8 cellular contexts compared by ENCODE assay signal in the genomic region with DNA sequence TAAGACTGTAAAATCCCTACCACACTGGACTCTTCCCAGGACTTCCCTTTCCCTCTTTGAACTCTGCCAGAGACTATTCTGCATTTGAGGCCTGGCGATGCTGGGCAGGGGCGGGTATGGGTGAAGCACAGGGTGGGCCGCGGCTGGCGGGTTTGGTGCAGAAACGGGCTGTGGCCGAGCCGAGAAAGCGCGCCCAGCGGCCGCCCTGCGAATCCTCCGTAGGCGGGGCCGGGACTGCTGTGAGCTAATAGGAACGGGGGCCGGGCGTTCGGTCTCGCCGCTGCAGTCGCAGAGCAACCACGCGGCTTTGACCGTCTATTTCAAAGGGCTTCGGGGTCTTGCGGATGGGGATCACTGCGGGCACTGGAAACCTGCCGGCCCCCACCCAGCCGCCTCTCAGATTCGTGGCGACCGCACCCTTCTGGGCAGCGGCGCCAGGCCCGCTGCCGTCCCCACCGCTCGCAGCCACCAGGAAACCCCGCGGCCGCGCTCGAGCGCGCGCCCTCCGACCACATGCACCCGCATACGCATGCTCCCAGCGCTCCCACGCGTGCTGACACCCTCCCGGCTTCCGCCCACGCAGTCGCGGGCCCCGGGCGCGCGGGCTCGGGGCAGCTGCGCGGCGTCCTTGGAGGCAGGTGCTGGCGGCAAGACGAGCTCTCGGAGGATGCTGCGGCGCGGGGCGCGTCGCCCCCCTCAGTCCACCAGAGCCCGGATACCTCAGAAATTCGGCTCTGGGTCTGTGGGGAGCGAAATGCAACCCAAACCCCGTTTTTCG. TPM values are rescaled to one million over a fixed set of nuclear protein-coding genes. Genes with fewer than 3 reads are reported as not detected.
DNase-seq lines count a peak whose midpoint lies in the region; ATAC-seq and TF ChIP-seq lines count a peak whose summit lies in the region.

No MANE protein-coding gene starts in this region.

- TF ChIP-seq CTCF in A673 (conservative IDR thresholded peaks at IDR 0.05; ENCODE audit: low read depth, low read length) (peak; percentile 39), WERI-Rb-1 (IDR thresholded peaks at IDR 0.05; ENCODE audit: low read depth, low read length) (0 out of 2 replicates have a peak, but pooled peaks have one; percentile 17), mammary epithelial cell (conservative IDR thresholded peaks at IDR 0.05 in 1 of 2, IDR thresholded peaks at IDR 0.05 in 1 of 2; ENCODE audit: extremely low read depth in 1 of 2, insufficient read depth in 1 of 2, low read depth in 1 of 2, low read length in 2 of 2) (peak in 1 of 2 donors; percentile 42), smooth muscle cell (IDR thresholded peaks at IDR 0.05; ENCODE audit: borderline replicate concordance, insufficient read depth, poor library complexity, severe bottlenecking) (peak; percentile 12)

- CTCF ChIA-PET in A673 (lab: Charles Lee) (interaction anchor here (2.0 kb wide), 1 partner anchor 217 kb away, joined by 11 read pairs; no protein-coding TSS in a partner anchor), mammary epithelial cell (lab: Charles Lee; ENCODE audit: low non-redundant PET) (interaction anchor here (0.6 kb wide), 3 partner anchors 18 to 253 kb away, joined by 3 to 5 read pairs (median 3); no protein-coding TSS in a partner anchor)

- dilution Hi-C loops in mammary epithelial cell (cut with HindIII; ENCODE audit: low sequenced_read_pairs) = no loop called here

- POLR2A ChIA-PET in A673 (lab: Charles Lee; ENCODE audit: low non-redundant PET) = no interaction called here

- H2AFZ ChIP-seq in mammary epithelial cell (ENCODE audit: low read depth, low read length) = peak overlapping the region; percentile 95
- H2AFZ ChIP-seq in smooth muscle cell (ENCODE audit: low read depth) = peak overlapping the region; percentile 96

- peak overlapping the region; percentile 57 for H3K9ac ChIP-seq in mammary epithelial cell (ENCODE audit: insufficient read depth, low read length)
- peak overlapping the region; percentile 95 for H3K9ac ChIP-seq in smooth muscle cell (ENCODE audit: low read depth)

- H3K79me2 ChIP-seq in mammary epithelial cell (ENCODE audit: insufficient read depth, low read length) (peaks cover 3% of the 10 kb centered on the region), smooth muscle cell (ENCODE audit: low read depth) (no peaks in the 10 kb centered on the region)

- DNase-seq in A673 (ENCODE audit: low spot score) (peak; percentile 93), NCI-H2107 treated with DMSO at 0.1 percent for 48 hours (lab: John Stamatoyannopoulos, UW; ENCODE audit: unreplicated experiment) (peak; percentile 68), WERI-Rb-1 (peak; percentile 93), mammary epithelial cell (peak; percentile 74), iPS-NIHi7 (ENCODE audit: extremely low spot score) (peak; percentile 81), smooth muscle cell (lab: John Stamatoyannopoulos, UW; ENCODE audit: unreplicated experiment) (peak; percentile 61)

- H4K20me1 ChIP-seq in mammary epithelial cell (ENCODE audit: insufficient read depth, low read length) = no peaks in the 10 kb centered on the region
- H4K20me1 ChIP-seq in smooth muscle cell (ENCODE audit: low read depth) = no peaks in the 10 kb centered on the region

- peak overlapping the region; percentile 95 for H3K4me2 ChIP-seq in mammary epithelial cell (ENCODE audit: insufficient read depth, low read depth, low read length)
- H3K4me2 ChIP-seq in smooth muscle cell = peak overlapping the region; percentile 94

- H3K36me3 ChIP-seq in A673 (ENCODE audit: insufficient read depth, low read length, poor library complexity, severe bottlenecking) (no peaks in the 10 kb centered on the region), WERI-Rb-1 (peaks cover 4% of the 10 kb centered on the region), mammary epithelial cell (ENCODE audit: insufficient read depth, low read length) (no peaks in the 10 kb centered on the region), smooth muscle cell (ENCODE audit: low read depth) (no peaks in the 10 kb centered on the region)

- H3K4me3 ChIP-seq in A673 (ENCODE audit: low read depth, low read length, poor library complexity, severe bottlenecking) (peak overlapping the region; percentile 96), WERI-Rb-1 (ENCODE audit: low read depth, low read length) (peak overlapping the region; percentile 80), mammary epithelial cell (replicated peaks in 1 of 3; ENCODE audit: insufficient read depth in 1 of 3, low read depth in 2 of 3, low read length in 3 of 3) (peak overlapping the region; percentile 74 to 97 (median 87)), smooth muscle cell (peak overlapping the region; percentile 92)

- no peaks in the 10 kb centered on the region for H3K27me3 ChIP-seq in A673 (replicated peaks; ENCODE audit: insufficient read depth, low read depth, low read length, poor library complexity)
- H3K27me3 ChIP-seq in WERI-Rb-1 (ENCODE audit: insufficient read depth, low read depth, severe bottlenecking) = no peaks in the 10 kb centered on the region
- no peaks in the 10 kb centered on the region for H3K27me3 ChIP-seq in mammary epithelial cell (ENCODE audit: insufficient read depth, low read length)
- no peaks in the 10 kb centered on the region for H3K27me3 ChIP-seq in smooth muscle cell (ENCODE audit: low read depth)

- H3K4me1 ChIP-seq in A673 (ENCODE audit: insufficient read depth, low read length, poor library complexity, severe bottlenecking) (peaks cover 6% of the 10 kb centered on the region), mammary epithelial cell (ENCODE audit: insufficient read depth, low read length) (peaks cover 39% of the 10 kb centered on the region), smooth muscle cell (ENCODE audit: low read depth) (peaks cover 11% of the 10 kb centered on the region)

- H3K9me3 ChIP-seq in A673 (ENCODE audit: low read depth, low read length, poor library complexity, severe bottlenecking) (no peaks in the 10 kb centered on the region), WERI-Rb-1 (ENCODE audit: severe bottlenecking) (peaks cover 3% of the 10 kb centered on the region), mammary epithelial cell (replicated peaks; ENCODE audit: insufficient read depth, low read length) (no peaks in the 10 kb centered on the region), smooth muscle cell (replicated peaks; ENCODE audit: low read depth) (no peaks in the 10 kb centered on the region)

- 0% methylated on average over 2 of the region's 81 CpGs for WGBS in mammary epithelial cell (ENCODE audit: low coverage, missing lambda C conversion rate)
- WGBS in smooth muscle cell (ENCODE audit: low lambda C conversion rate) = under 1% methylated on average over 68 of the region's 81 CpGs

- intact Hi-C loops in A673 (cut with micrococcal nuclease; ENCODE audit: unreplicated experiment) = no loop called here
- intact Hi-C loops in mammary epithelial cell (cut with micrococcal nuclease) = loop anchor here (1.0 to 2.0 kb wide), 2 partner anchors 63 to 666 kb away; a partner anchor contains a TSS

- ATAC-seq in GM18517 (IDR thresholded peaks at IDR 0.05; ENCODE audit: unreplicated experiment) = peak; percentile 38
- ATAC-seq in HG02981 (IDR thresholded peaks at IDR 0.05; ENCODE audit: unreplicated experiment) = peak; percentile 50

- H3K27ac ChIP-seq in A673 (ENCODE audit: low read depth, low read length, poor library complexity, severe bottlenecking) (peak overlapping the region; percentile 91), WERI-Rb-1 (peak overlapping the region; percentile 92), mammary epithelial cell (ENCODE audit: insufficient read depth, low read depth, low read length) (peak overlapping the region; percentile 83), smooth muscle cell (ENCODE audit: low read depth) (peak overlapping the region; percentile 100)

- in situ Hi-C loops in mammary epithelial cell (cut with MboI; ENCODE audit: low sequenced_read_pairs in 2 of 2) = loop anchor here in 1 of 2 donors (10.0 kb wide), 1 partner anchor 402 kb away; a partner anchor contains a TSS

- BruUV-seq in A673 (replicated peaks; lab: Mats Ljungman, UMichigan) (no TSS peak), mammary epithelial cell (replicated peaks; lab: Mats Ljungman, UMichigan) (no TSS peak)

- peaks cover 14% of the 10 kb centered on the region for H3F3A ChIP-seq in smooth muscle cell (ENCODE audit: low read depth)

RNA-seq across cellular contexts. Expression of a gene that starts 32.7 kb away (rescaled TPM):
- 78.4 and 102 TPM in 2 replicates for total RNA-seq in A673 (2021)
- total RNA-seq in mammary epithelial cell = 10 to 100 TPM; 40.5 to 74.9 TPM
- 22.1 TPM for polyA plus RNA-seq in mammary epithelial cell
- polyA minus RNA-seq in mammary epithelial cell = 12.2 TPM
- 42.7 and 51.0 TPM in 2 replicates for total RNA-seq in smooth muscle cell
- polyA plus RNA-seq in smooth muscle cell = 37.9 and 44.9 TPM in 2 replicates

Comparison
In these comparisons a context has a peak if more than half of its experiments do, and no peak if none do; other contexts are left out.
1. Peak in every context shown above with its lines: DNase-seq, ATAC-seq, H3K4me3 ChIP-seq and H3K27ac ChIP-seq.